In the genomic region with DNA sequence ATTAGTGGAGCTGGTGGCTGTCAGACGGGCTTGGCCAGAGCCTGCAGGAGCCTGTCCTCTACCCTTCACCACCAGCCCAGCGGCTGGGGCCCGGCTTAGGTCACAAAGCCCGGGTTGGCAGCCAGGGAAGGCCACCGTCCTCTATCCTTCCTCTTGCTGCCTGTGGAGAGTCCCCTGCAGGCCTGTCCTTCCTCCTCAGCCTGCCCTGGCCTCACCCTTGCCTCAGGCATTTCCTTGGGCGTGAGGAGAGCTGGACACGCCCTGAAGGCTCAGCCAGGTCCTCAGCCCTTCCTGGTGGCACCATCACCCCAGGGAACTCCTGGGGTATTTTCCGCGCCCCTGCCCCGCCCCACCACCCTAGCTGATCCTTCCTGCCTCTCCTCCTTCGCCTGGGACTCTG, we compare ENCODE assay signal across 22 cellular contexts. TPM values are rescaled to one million over a fixed set of nuclear protein-coding genes. Genes with fewer than 3 reads are reported as not detected.
A peak's percentile ranks its signal among the peaks of the same experiment; 100 is the strongest.
DNase-seq lines count a peak whose midpoint lies in the region; ATAC-seq and TF ChIP-seq lines count a peak whose summit lies in the region.
"Had no signal": no experiment of that assay in that cellular context is flagged by ENCODE, and none has a peak within 500 bp of the region (broad histone marks: within the 10 kb centered on the region; RNA-seq: fewer than 3 reads in every experiment).

No MANE protein-coding gene starts in this region.

- H3K27me3 ChIP-seq in colonic mucosa = no peaks in the 10 kb centered on the region
- no peaks in the 10 kb centered on the region for H3K27me3 ChIP-seq in lower lobe of right lung (ENCODE audit: low read depth)
- no peaks in the 10 kb centered on the region for H3K27me3 ChIP-seq in transverse colon
- H3K27me3 ChIP-seq: ascending aorta, BLaER1 had no signal

- peak overlapping the region in 1 of 2 donors; percentile 29 for H3K9ac ChIP-seq in colonic mucosa (ENCODE audit: low read depth in 2 of 2, low read length in 2 of 2)
- H3K9ac ChIP-seq: BLaER1 had no signal

- 53 to 57% methylated on average over 3 to 11 of the region's 11 CpGs for WGBS in transverse colon (ENCODE audit: low coverage in 1 of 2), 2 donors

- TF ChIP-seq CTCF in colonic mucosa (IDR thresholded peaks at IDR 0.05) (no peak), lower lobe of right lung (IDR thresholded peaks at IDR 0.05) (no peak), transverse colon (IDR thresholded peaks at IDR 0.05) (peak in 2 of 5 experiments; percentile 15 to 30)

- H3K4me1 ChIP-seq in colonic mucosa (peaks cover 8% of the 10 kb centered on the region), lower lobe of right lung (peaks cover 15% of the 10 kb centered on the region), transverse colon (peaks cover 2 to 22% (median 11%) of the 10 kb centered on the region in 4 donors)

- ATAC-seq in lower lobe of right lung = peak; percentile 90 to 91
- ATAC-seq in GM18505 (IDR thresholded peaks at IDR 0.05; ENCODE audit: unreplicated experiment) = no peak
- ATAC-seq in GM18520 (IDR thresholded peaks at IDR 0.05; ENCODE audit: unreplicated experiment) = no peak
- ATAC-seq: activated CD8-positive, alpha-beta T cell treated with anti-CD3 and anti-CD28 coated beads, Interleukin-2, amount 10 ng/mL, durations not matched to agents 7 days and 5 days had no signal

- TF ChIP-seq POLR2A in transverse colon (IDR thresholded peaks at IDR 0.05) (peak; percentile 59), GM18505 (IDR thresholded peaks at IDR 0.05; ENCODE audit: borderline replicate concordance, extremely low read depth, insufficient read depth, insufficient read length) (no peak)

- in situ Hi-C loops in transverse colon (cut with MboI; ENCODE audit: low pct_ligation_motif_present in 1 of 4, low pct_unique_long_range_greater_than_20kb in 1 of 4, low sequenced_read_pairs in 3 of 4) = no loop called here

- H3K9me3 ChIP-seq in colonic mucosa (no peaks in the 10 kb centered on the region), lower lobe of right lung (no peaks in the 10 kb centered on the region), transverse colon (no peaks in the 10 kb centered on the region)
- H3K9me3 ChIP-seq: ascending aorta had no signal

- H3K4me3 ChIP-seq in colonic mucosa = no peak overlapping the region
- H3K4me3 ChIP-seq in lower lobe of right lung = no peak overlapping the region
- no peak overlapping the region for H3K4me3 ChIP-seq in transverse colon
- H3K4me3 ChIP-seq: ascending aorta, BLaER1 had no signal

- DNase-seq in activated CD8-positive, alpha-beta memory T cell treated with anti-CD3 and anti-CD28 coated beads for 24 hours = peak; percentile 49
- DNase-seq in activated CD8-positive, alpha-beta memory T cell treated with anti-CD3 and anti-CD28 coated beads, Interleukin-2, amount 50 U/mL, for 48 hours = no peak
- DNase-seq in colonic mucosa (peak; percentile 86), lower lobe of right lung (peak; percentile 82), transverse colon (peak; percentile 79), NCI-H2196 (lab: John Stamatoyannopoulos, UW; ENCODE audit: unreplicated experiment) (no peak)
- DNase-seq: activated CD8-positive, alpha-beta T cell treated with anti-CD3 and anti-CD28 coated beads, Interleukin-2, amount 10 ng/mL, durations not matched to agents 7 days and 5 days; activated T-cell treated with anti-CD3 and anti-CD28 coated beads, Interleukin-2, amount 50 U/mL, for 48 hours; central memory CD4-positive, alpha-beta T cell; hypothalamus; KG1; MV-4-11; NCI-H510A treated with DMSO at 0.1 percent for 48 hours; NK-92 treated with Interleukin-12 subunit alpha and Interleukin-12 subunit beta, amount 100 ng/mL, for 24 hours; retina; substantia nigra; T-helper 9 cell had no signal

- H3K36me3 ChIP-seq in colonic mucosa = no peaks in the 10 kb centered on the region
- no peaks in the 10 kb centered on the region for H3K36me3 ChIP-seq in lower lobe of right lung
- H3K36me3 ChIP-seq in transverse colon = no peaks in the 10 kb centered on the region
- H3K36me3 ChIP-seq: ascending aorta had no signal

- no peak for TF ChIP-seq EP300 in transverse colon (IDR thresholded peaks at IDR 0.05; ENCODE audit: low read depth)

- intact Hi-C loops in colonic mucosa (cut with DNase I) = no loop called here
- intact Hi-C loops in lower lobe of right lung (cut with DNase I) = no loop called here
- intact Hi-C loops in transverse colon (cut with DNase I; ENCODE audit: low total_unique reads) = no loop called here

- peak overlapping the region; percentile 49 for H3K27ac ChIP-seq in colonic mucosa
- peak overlapping the region; percentile 65 for H3K27ac ChIP-seq in lower lobe of right lung
- peak overlapping the region in 3 of 4 donors; percentile 65 to 72 (median 65) for H3K27ac ChIP-seq in transverse colon
- H3K27ac ChIP-seq: ascending aorta, BLaER1 had no signal

RNA-seq across cellular contexts. Expression of gene CHAC1, which starts 7.7 kb away (rescaled TPM):
- total RNA-seq in colonic mucosa (10 to 100 TPM in 1 of 2 donors, 1 to 10 TPM in 1; 4.0 to 20.9 TPM), lower lobe of right lung (1.8 TPM), transverse colon (1 to 10 TPM in 3 of 4 donors, under 1 TPM in 1; 0.60 to 6.7 (median 2.5) TPM)

RNA-seq across cellular contexts. Expression of gene DLL4, which starts 31.8 kb away (rescaled TPM):
- total RNA-seq in colonic mucosa = 10 to 100 TPM; 18.5 to 21.6 TPM
- 21.3 TPM for total RNA-seq in lower lobe of right lung
- 10 to 100 TPM in 2 of 4 donors, 1 to 10 TPM in 2; 1.5 to 14.2 (median 10.2) TPM for total RNA-seq in transverse colon
- total RNA-seq: activated CD8-positive, alpha-beta T cell treated with anti-CD3 and anti-CD28 coated beads, Interleukin-2, amount 10 ng/mL, durations not matched to agents 7 days and 5 days; mononuclear cell had no signal

Comparison
In these comparisons a context has a peak if more than half of its experiments do, and no peak if none do; other contexts are left out.
1. DNase-seq: peak in activated CD8-positive, alpha-beta memory T cell treated with anti-CD3 and anti-CD28 coated beads for 24 hours (single experiment), colonic mucosa (single experiment), lower lobe of right lung (single experiment) and transverse colon (single experiment); none in activated CD8-positive, alpha-beta memory T cell treated with anti-CD3 and anti-CD28 coated beads, Interleukin-2, amount 50 U/mL, for 48 hours (single experiment) and NCI-H2196 (single experiment).
2. ATAC-seq: peak in lower lobe of right lung (2 of 2); none in GM18505 (single experiment) and GM18520 (single experiment).
3. Peak in every context shown above with its lines, with median percentiles within 50 percentile points of each other: H3K27ac ChIP-seq.